Comparison of ENCODE assay signal across 20 cellular contexts in genomic region chr12:115988193-115988592, GRCh38.
DNase-seq lines count a peak whose midpoint lies in the region; ATAC-seq and TF ChIP-seq lines count a peak whose summit lies in the region.
"Had no signal": no experiment of that assay in that cellular context is flagged by ENCODE, and none has a peak within 500 bp of the region (broad histone marks: within the 10 kb centered on the region; RNA-seq: fewer than 3 reads in every experiment).

No MANE protein-coding gene starts in this region.

- H3K9me3 ChIP-seq in BLaER1: no peaks in the 10 kb centered on the region
- no peaks in the 10 kb centered on the region for H3K9me3 ChIP-seq in CD8-positive, alpha-beta T cell (ENCODE audit: low read length)
- H3K9me3 ChIP-seq: adrenal gland, mucosa of descending colon, prostate gland had no signal

- no peak for ATAC-seq in CD8-positive, alpha-beta T cell
- no peak for ATAC-seq in activated T-helper 17 cell treated with anti-CD3 and anti-CD28 coated beads, Interleukin-2, amount 50 U/mL, for 72 hours (replicated peaks)
- ATAC-seq in HG02678 (IDR thresholded peaks at IDR 0.05; ENCODE audit: unreplicated experiment): no peak
- ATAC-seq: sciatic nerve had no signal

- peaks cover 22% of the 10 kb centered on the region for H3K4me1 ChIP-seq in BLaER1
- H3K4me1 ChIP-seq in CD8-positive, alpha-beta T cell (ENCODE audit: insufficient read depth, low read length): peaks cover 5% of the 10 kb centered on the region
- H3K4me1 ChIP-seq: prostate gland had no signal

- peak overlapping the region; percentile 16 for H3K27ac Mint-ChIP-seq in CD8-positive, alpha-beta T cell
- peak overlapping the region; percentile 36 for H3K27ac Mint-ChIP-seq in activated T-helper 17 cell treated with anti-CD3 and anti-CD28 coated beads, Interleukin-2, amount 50 U/mL, for 72 hours

- intact Hi-C loops in CD8-positive, alpha-beta T cell (cut with DNase I, micrococcal nuclease): no loop called here

- H3K27me3 ChIP-seq in BLaER1: no peaks in the 10 kb centered on the region
- no peaks in the 10 kb centered on the region for H3K27me3 ChIP-seq in CD8-positive, alpha-beta T cell (ENCODE audit: insufficient read depth, low read length)
- H3K27me3 ChIP-seq: adrenal gland had no signal

- no peak overlapping the region for H3K9ac ChIP-seq in BLaER1

- CTCF ChIA-PET in CD8-positive, alpha-beta T cell (lab: Charles Lee): interaction anchor here (1.5 to 2.7 kb wide), 2 partner anchors 10 to 720 kb away, joined by 4 to 21 read pairs; no protein-coding TSS in a partner anchor

- DNase-seq in CD8-positive, alpha-beta T cell: no peak
- DNase-seq in myocyte (ENCODE audit: low read depth): peak; percentile 33
- DNase-seq in stimulated activated CD4-positive, alpha-beta T cell treated with anti-CD3 and anti-CD28 coated beads, Interleukin-15, amount 100 ng/mL, for 24 hours: no peak
- no peak for DNase-seq in G401 (ENCODE audit: low spot score)
- DNase-seq: activated gamma-delta T cell treated with Interleukin-2 at 50 U/mL for 16 hours; activated T-cell treated with anti-CD3 and anti-CD28 coated beads, Interleukin-2, amount 50 U/mL, for 1 hour; adrenal gland; KBM-7; mucosa of descending colon; NCI-H1417; NCI-H446 treated with DMSO at 0.1 percent for 48 hours; stimulated activated naive CD4-positive, alpha-beta T cell treated with Interleukin-2 at 50 U/mL for 16 hours had no signal

- H3K27ac ChIP-seq in BLaER1: no peak overlapping the region
- H3K27ac ChIP-seq in CD8-positive, alpha-beta T cell (ENCODE audit: low read depth, low read length): no peak overlapping the region
- H3K27ac ChIP-seq: adrenal gland, C4-2B, epithelial cell of prostate, prostate gland had no signal

- POLR2A ChIA-PET in CD8-positive, alpha-beta T cell (lab: Charles Lee): interaction anchor here (0.9 kb wide), 1 partner anchor 722 kb away, joined by 3 read pairs; no protein-coding TSS in a partner anchor

- TF ChIP-seq CTCF in CD8-positive, alpha-beta T cell (IDR thresholded peaks at IDR 0.05): no peak

- H3K4me1 Mint-ChIP-seq in CD8-positive, alpha-beta T cell (ENCODE audit: low read depth): peaks cover 32% of the 10 kb centered on the region
- H3K4me1 Mint-ChIP-seq in activated T-helper 17 cell treated with anti-CD3 and anti-CD28 coated beads, Interleukin-2, amount 50 U/mL, for 72 hours: peaks cover 20% of the 10 kb centered on the region

- H3K4me3 ChIP-seq in BLaER1: no peak overlapping the region
- H3K4me3 ChIP-seq in CD8-positive, alpha-beta T cell (ENCODE audit: low read depth, low read length): no peak overlapping the region
- H3K4me3 ChIP-seq: adrenal gland, mucosa of descending colon, prostate gland had no signal

- H3K36me3 ChIP-seq in BLaER1: peaks cover 95% of the 10 kb centered on the region
- peaks cover 41% of the 10 kb centered on the region for H3K36me3 ChIP-seq in CD8-positive, alpha-beta T cell (ENCODE audit: insufficient read depth, low read length)

- H3K36me3 Mint-ChIP-seq in CD8-positive, alpha-beta T cell: peaks cover 78% of the 10 kb centered on the region
- H3K36me3 Mint-ChIP-seq in activated T-helper 17 cell treated with anti-CD3 and anti-CD28 coated beads, Interleukin-2, amount 50 U/mL, for 72 hours (ENCODE audit: low read depth): peaks cover 82% of the 10 kb centered on the region

- H4K20me1 ChIP-seq in BLaER1: peaks cover 76% of the 10 kb centered on the region

- H3K4me3 Mint-ChIP-seq in CD8-positive, alpha-beta T cell: no peak overlapping the region
- H3K4me3 Mint-ChIP-seq in activated T-helper 17 cell treated with anti-CD3 and anti-CD28 coated beads, Interleukin-2, amount 50 U/mL, for 72 hours: no peak overlapping the region
- H3K4me3 Mint-ChIP-seq: brain had no signal

- 0 out of 2 replicates have a peak overlapping the region, but pooled peaks have one; percentile 5 for H3K4me2 ChIP-seq in BLaER1

- no peaks in the 10 kb centered on the region for H3K27me3 Mint-ChIP-seq in CD8-positive, alpha-beta T cell (ENCODE audit: low read depth)
- no peaks in the 10 kb centered on the region for H3K27me3 Mint-ChIP-seq in activated T-helper 17 cell treated with anti-CD3 and anti-CD28 coated beads, Interleukin-2, amount 50 U/mL, for 72 hours
- H3K27me3 Mint-ChIP-seq: brain had no signal

- in situ Hi-C loops in G401 (cut with HindIII; ENCODE audit: low sequenced_read_pairs): no loop called here

- H3K9me3 Mint-ChIP-seq in CD8-positive, alpha-beta T cell: no peaks in the 10 kb centered on the region
- no peaks in the 10 kb centered on the region for H3K9me3 Mint-ChIP-seq in activated T-helper 17 cell treated with anti-CD3 and anti-CD28 coated beads, Interleukin-2, amount 50 U/mL, for 72 hours
- H3K9me3 Mint-ChIP-seq: brain had no signal
